ENCODE assay signal across 9 cellular contexts in genomic region chr6:33700391-33701050, GRCh38. TPM values are rescaled to one million over a fixed set of nuclear protein-coding genes. Genes with fewer than 3 reads are reported as not detected.
DNase-seq lines count a peak whose midpoint lies in the region; ATAC-seq, FAIRE-seq and TF ChIP-seq lines count a peak whose summit lies in the region.
"Had no signal": no experiment of that assay in that cellular context is flagged by ENCODE, and none has a peak within 500 bp of the region (broad histone marks: within the 10 kb centered on the region; RNA-seq: fewer than 3 reads in every experiment).

No MANE protein-coding gene starts in this region.

- dilution Hi-C loops in endothelial cell of umbilical vein (cut with MboI; ENCODE audit: extremely low pct_ligation_motif_present, low sequenced_read_pairs) = no loop called here

- H3K9ac ChIP-seq in HCT116 (ENCODE audit: low read length) (no peak overlapping the region), endothelial cell of umbilical vein (replicated peaks; ENCODE audit: extremely low read depth, insufficient read depth, low read length) (peak overlapping the region; percentile 20)

- H3K4me1 Mint-ChIP-seq in activated CD8-positive, alpha-beta T cell treated with anti-CD3 and anti-CD28 coated beads, Interleukin-2, amount 10 ng/mL, durations not matched to agents 7 days and 5 days (ENCODE audit: low read depth) = peaks cover 49% of the 10 kb centered on the region
- H3K4me1 Mint-ChIP-seq in natural killer cell = peaks cover 0 to 12% of the 10 kb centered on the region in 2 donors

- no peak for TF ChIP-seq POLR2A in HCT116 (IDR thresholded peaks at IDR 0.05; ENCODE audit: borderline replicate concordance, extremely low read depth, insufficient read depth, insufficient read length)
- TF ChIP-seq POLR2A in endothelial cell of umbilical vein (IDR thresholded peaks at IDR 0.05; ENCODE audit: low read depth, low read length) = no peak
- no peak for TF ChIP-seq POLR2A in stomach (IDR thresholded peaks at IDR 0.05)

- H3K4me1 ChIP-seq in HCT116 (ENCODE audit: control insufficient read depth in 1 of 2, insufficient read depth in 2 of 2, low read length in 2 of 2) (peaks cover 4 to 6% of the 10 kb centered on the region in 2 experiments; a peak in 3 of 4 replicates), endothelial cell of umbilical vein (ENCODE audit: control insufficient read depth, extremely low read depth, insufficient read depth, low read length) (peaks cover 45% of the 10 kb centered on the region), stomach (peaks cover 14 to 35% (median 27%) of the 10 kb centered on the region in 4 donors)

- TF ChIP-seq RAD21 in HCT116 (IDR thresholded peaks at IDR 0.05; ENCODE audit: low read depth) = peak; percentile 77

- H3K79me2 ChIP-seq in HCT116 (ENCODE audit: insufficient read depth, low read length) (peaks cover 10% of the 10 kb centered on the region; the same call in 1 of the 2 replicates), endothelial cell of umbilical vein (ENCODE audit: control insufficient read depth, insufficient read depth, low read length) (peaks cover 2% of the 10 kb centered on the region)

- RAD21 ChIA-PET in HCT116 (lab: Charles Lee; ENCODE audit: low non-redundant PET in 1 of 2, low total read pairs in 2 of 2, uncharacterized antibody in 2 of 2, unreplicated experiment in 2 of 2) = interaction anchor here in 1 of 2 experiments (0.6 kb wide), 1 partner anchor 50 kb away, joined by 3 read pairs; no protein-coding TSS in a partner anchor

- CTCF ChIA-PET in HCT116 (lab: Charles Lee) (interaction anchor here (1.0 to 2.5 kb wide), 10 partner anchors 9 to 118 kb away, joined by 3 to 12 read pairs (median 6); partner anchors contain the start of gene UQCC2), endothelial cell of umbilical vein (lab: Charles Lee) (interaction anchor here (0.6 to 2.3 kb wide), 29 partner anchors 9 to 543 kb away, joined by 3 to 97 read pairs (median 5); partner anchors contain the start of genes BAK1, ITPR3 and UQCC2)
- CTCF ChIA-PET in activated CD8-positive, alpha-beta T cell treated with anti-CD3 and anti-CD28 coated beads, Interleukin-2, amount 10 ng/mL, durations not matched to agents 7 days and 5 days (lab: Charles Lee) = interaction anchor here (0.6 to 2.7 kb wide), 36 partner anchors 10 to 270 kb away, joined by 3 to 51 read pairs (median 4); partner anchors contain the start of genes BAK1, ITPR3 and UQCC2

- no peak overlapping the region for H3K4me3 Mint-ChIP-seq in activated CD8-positive, alpha-beta T cell treated with anti-CD3 and anti-CD28 coated beads, Interleukin-2, amount 10 ng/mL, durations not matched to agents 7 days and 5 days
- no peak overlapping the region for H3K4me3 Mint-ChIP-seq in natural killer cell
- H3K4me3 Mint-ChIP-seq: activated naive CD4-positive, alpha-beta T cell treated with anti-CD3 and anti-CD28 coated beads, Interleukin-2, amount 50 U/mL, for 24 hours had no signal

- intact Hi-C loops in HCT116 (cut with micrococcal nuclease) (loop anchor here (1.0 kb wide), 2 partner anchors 110 to 115 kb away; no protein-coding TSS in a partner anchor), endothelial cell of umbilical vein (cut with micrococcal nuclease) (loop anchor here (1.0 to 2.0 kb wide), 4 partner anchors 27 to 115 kb away; no protein-coding TSS in a partner anchor), natural killer cell (cut with micrococcal nuclease) (loop anchor here (1.0 kb wide), 2 partner anchors 111 to 115 kb away; no protein-coding TSS in a partner anchor), stomach (cut with DNase I; ENCODE audit: low total_unique reads) (loop anchor here (5.0 kb wide), 1 partner anchor 113 kb away; no protein-coding TSS in a partner anchor)

- peak overlapping the region; percentile 40 for H3K27ac Mint-ChIP-seq in activated CD8-positive, alpha-beta T cell treated with anti-CD3 and anti-CD28 coated beads, Interleukin-2, amount 10 ng/mL, durations not matched to agents 7 days and 5 days
- H3K27ac Mint-ChIP-seq in natural killer cell = peak overlapping the region; percentile 54 to 58

- WGBS in stomach, 5 donors = 30 to 40% (median 33%) methylated on average over 10 of the region's 10 CpGs

- peak; percentile 86 for FAIRE-seq in endothelial cell of umbilical vein (lab: Jason Lieb, UNC)

- H4K20me1 ChIP-seq in HCT116 (ENCODE audit: insufficient read depth) = no peaks in the 10 kb centered on the region
- no peaks in the 10 kb centered on the region for H4K20me1 ChIP-seq in endothelial cell of umbilical vein (replicated peaks; ENCODE audit: control insufficient read depth, extremely low read depth, insufficient read depth, low read length)

- no peak overlapping the region for H3K4me2 ChIP-seq in HCT116 (ENCODE audit: low read length)
- no peak overlapping the region for H3K4me2 ChIP-seq in endothelial cell of umbilical vein (ENCODE audit: insufficient read depth, low read length)

- BruUV-seq in HCT116 (replicated peaks; lab: Mats Ljungman, UMichigan) (TSS peak; percentile 17), endothelial cell of umbilical vein (replicated peaks; lab: Mats Ljungman, UMichigan) (no TSS peak)

- no peak for TF ChIP-seq EP300 in stomach (IDR thresholded peaks at IDR 0.05)

- no peak overlapping the region for H2AFZ ChIP-seq in HCT116 (ENCODE audit: low read depth, low read length, poor library complexity, severe bottlenecking)
- H2AFZ ChIP-seq in endothelial cell of umbilical vein (ENCODE audit: low read depth, low read length) = no peak overlapping the region

- H3K36me3 ChIP-seq in HCT116 (ENCODE audit: control insufficient read depth in 1 of 2, insufficient read depth in 2 of 2, low read length in 2 of 2) = peaks cover 26 to 65% of the 10 kb centered on the region in 2 experiments
- peaks cover 0 to 2% of the 10 kb centered on the region in 2 experiments for H3K36me3 ChIP-seq in endothelial cell of umbilical vein (ENCODE audit: control insufficient read depth in 2 of 2, extremely low read depth in 1 of 2, insufficient read depth in 2 of 2, low read length in 2 of 2)
- peaks cover 19 to 58% (median 44%) of the 10 kb centered on the region in 4 donors for H3K36me3 ChIP-seq in stomach

- H3K9me3 ChIP-seq in HCT116 (ENCODE audit: control insufficient read depth in 1 of 2, insufficient read depth in 1 of 2, low read depth in 1 of 2, low read length in 2 of 2) (no peaks in the 10 kb centered on the region), endothelial cell of umbilical vein (replicated peaks; ENCODE audit: control insufficient read depth, insufficient read depth, low read length) (no peaks in the 10 kb centered on the region), stomach (no peaks in the 10 kb centered on the region)

- H3K4me3 ChIP-seq in HCT116 (replicated peaks in 1 of 2; ENCODE audit: low read depth in 1 of 2, low read length in 2 of 2) (no peak overlapping the region), endothelial cell of umbilical vein (replicated peaks in 1 of 3; ENCODE audit: insufficient read depth in 1 of 3, low read depth in 1 of 3, low read length in 3 of 3) (no peak overlapping the region), stomach (no peak overlapping the region)

- no peaks in the 10 kb centered on the region for H3K27me3 ChIP-seq in HCT116 (ENCODE audit: insufficient read depth, low read length)
- no peaks in the 10 kb centered on the region for H3K27me3 ChIP-seq in endothelial cell of umbilical vein (ENCODE audit: control insufficient read depth in 2 of 2, insufficient read depth in 2 of 2, low read length in 2 of 2)
- no peaks in the 10 kb centered on the region for H3K27me3 ChIP-seq in stomach

- H3K9me1 ChIP-seq in endothelial cell of umbilical vein (replicated peaks; ENCODE audit: control insufficient read depth, extremely low read depth, insufficient read depth, low read length) = no peaks in the 10 kb centered on the region

- H3K36me3 Mint-ChIP-seq in activated CD8-positive, alpha-beta T cell treated with anti-CD3 and anti-CD28 coated beads, Interleukin-2, amount 10 ng/mL, durations not matched to agents 7 days and 5 days (ENCODE audit: low read depth) = peaks cover 54% of the 10 kb centered on the region
- H3K36me3 Mint-ChIP-seq in natural killer cell = no peaks in the 10 kb centered on the region

- no peaks in the 10 kb centered on the region for H3K9me2 ChIP-seq in HCT116 (ENCODE audit: insufficient read depth)

- peak; percentile 79 to 89 (median 82) for TF ChIP-seq CTCF in HCT116 (IDR thresholded peaks at IDR 0.05 in 2 of 3, conservative IDR thresholded peaks at IDR 0.05 in 1 of 3; ENCODE audit: borderline replicate concordance in 1 of 3, insufficient read depth in 1 of 3, low read depth in 2 of 3, low read length in 2 of 3)
- TF ChIP-seq CTCF in endothelial cell of umbilical vein (IDR thresholded peaks at IDR 0.05; ENCODE audit: extremely low read depth in 1 of 2, insufficient read depth in 1 of 2, low read depth in 1 of 2, low read length in 2 of 2) = peak; percentile 79 to 92
- peak; percentile 70 for TF ChIP-seq CTCF in natural killer cell (IDR thresholded peaks at IDR 0.05)
- TF ChIP-seq CTCF in stomach (IDR thresholded peaks at IDR 0.05) = peak in 4 of 7 experiments; percentile 40 to 71 (median 60)

- ATAC-seq in HCT116 (peak; percentile 88), natural killer cell (peak; percentile 79 to 97 (median 84)), HG03460 (IDR thresholded peaks at IDR 0.05; ENCODE audit: unreplicated experiment) (no peak)
- ATAC-seq in activated CD8-positive, alpha-beta T cell treated with anti-CD3 and anti-CD28 coated beads, Interleukin-2, amount 10 ng/mL, durations not matched to agents 7 days and 5 days = peak; percentile 76

- no peaks in the 10 kb centered on the region for H3K9me3 Mint-ChIP-seq in activated CD8-positive, alpha-beta T cell treated with anti-CD3 and anti-CD28 coated beads, Interleukin-2, amount 10 ng/mL, durations not matched to agents 7 days and 5 days (ENCODE audit: insufficient read depth)
- no peaks in the 10 kb centered on the region for H3K9me3 Mint-ChIP-seq in natural killer cell
- H3K9me3 Mint-ChIP-seq: activated naive CD4-positive, alpha-beta T cell treated with anti-CD3 and anti-CD28 coated beads, Interleukin-2, amount 50 U/mL, for 24 hours had no signal

- H3K27ac ChIP-seq in HCT116 (ENCODE audit: low read depth, low read length) (no peak overlapping the region), endothelial cell of umbilical vein (ENCODE audit: insufficient read depth, low read depth, low read length) (peak overlapping the region; percentile 46), stomach (peak overlapping the region in 2 of 5 donors; percentile 12 to 36)

- POLR2A ChIA-PET in HCT116 (lab: Charles Lee) (interaction anchor here (0.7 kb wide), 1 partner anchor 11 kb away, joined by 4 read pairs; the partner anchor contains the start of gene UQCC2), endothelial cell of umbilical vein (lab: Charles Lee) (interaction anchor here (1.0 kb wide), 1 partner anchor 110 kb away, joined by 5 read pairs; no protein-coding TSS in a partner anchor)
- POLR2A ChIA-PET in activated CD8-positive, alpha-beta T cell treated with anti-CD3 and anti-CD28 coated beads, Interleukin-2, amount 10 ng/mL, durations not matched to agents 7 days and 5 days (lab: Charles Lee) = interaction anchor here (0.6 to 2.0 kb wide), 4 partner anchors 11 to 1965 kb away, joined by 3 to 7 read pairs (median 4); partner anchors contain the start of genes ITPR3 and UQCC2

- DNase-seq in DMS 273 treated with DMSO at 0.1 percent for 48 hours (lab: John Stamatoyannopoulos, UW) = peak; percentile 29
- DNase-seq in HCT116 (ENCODE audit: low read depth, low spot score) = peak; percentile 65
- peak; percentile 71 for DNase-seq in NCI-H510A (lab: John Stamatoyannopoulos, UW)
- peak; percentile 87 for DNase-seq in activated CD8-positive, alpha-beta T cell treated with anti-CD3 and anti-CD28 coated beads, Interleukin-2, amount 10 ng/mL, durations not matched to agents 7 days and 5 days
- DNase-seq in endothelial cell of umbilical vein (ENCODE audit: low read depth, low spot score) = peak; percentile 81
- peak; percentile 61 for DNase-seq in natural killer cell
- DNase-seq in stomach = peak; percentile 82

- no peaks in the 10 kb centered on the region for H3K27me3 Mint-ChIP-seq in activated CD8-positive, alpha-beta T cell treated with anti-CD3 and anti-CD28 coated beads, Interleukin-2, amount 10 ng/mL, durations not matched to agents 7 days and 5 days (ENCODE audit: low read depth)
- H3K27me3 Mint-ChIP-seq in natural killer cell (ENCODE audit: low read depth in 2 of 2) = no peaks in the 10 kb centered on the region
- H3K27me3 Mint-ChIP-seq: activated naive CD4-positive, alpha-beta T cell treated with anti-CD3 and anti-CD28 coated beads, Interleukin-2, amount 50 U/mL, for 24 hours had no signal

RNA-seq across cellular contexts. Expression of gene UQCC2, which starts 11.0 kb away (rescaled TPM):
- total RNA-seq in HCT116 (2021; ENCODE audit: unreplicated experiment) (95.1 TPM), endothelial cell of umbilical vein (91.5 and 95.3 TPM in 2 replicates), natural killer cell (10 to 100 TPM; 15.8 to 19.6 (median 16.5) TPM), stomach (10 to 100 TPM in 3 of 5 donors, 1 to 10 TPM in 2; 4.7 to 25.4 (median 15.4) TPM)
- polyA plus RNA-seq in HCT116 (2012) = 128 and 169 TPM in 2 replicates
- 10 to 100 TPM; 88.1 to 89.6 TPM for total RNA-seq in activated CD8-positive, alpha-beta T cell treated with anti-CD3 and anti-CD28 coated beads, Interleukin-2, amount 10 ng/mL, durations not matched to agents 7 days and 5 days
- polyA plus RNA-seq in endothelial cell of umbilical vein (46.3 and 52.1 TPM in 2 replicates), stomach (100 to 1,000 TPM in 1 of 3 donors, 10 to 100 TPM in 2; 83.1 to 109 (median 93.7) TPM)
- polyA plus RNA-seq in endothelial cell of umbilical vein (2011; cell fraction: cytosol; rRNA removed) = 52.0 and 53.8 TPM in 2 replicates
- polyA plus RNA-seq in endothelial cell of umbilical vein (2011; cell fraction: nucleus; rRNA removed) = 30.2 and 30.6 TPM in 2 replicates
- 115 and 117 TPM in 2 replicates for polyA plus RNA-seq in endothelial cell of umbilical vein (2012)
- 17.2 and 25.5 TPM in 2 replicates for polyA minus RNA-seq in endothelial cell of umbilical vein
- polyA minus RNA-seq in endothelial cell of umbilical vein (2011; cell fraction: cytosol; rRNA and poly(A)+ RNA removed) = 35.3 TPM
- polyA minus RNA-seq in endothelial cell of umbilical vein (2011; cell fraction: nucleus; rRNA and poly(A)+ RNA removed) = 6.7 and 8.2 TPM in 2 replicates

RNA-seq across cellular contexts. Expression of gene IP6K3, which starts 46.2 kb away (rescaled TPM):
- total RNA-seq in HCT116 (2021; ENCODE audit: unreplicated experiment) = not detected
- polyA plus RNA-seq in HCT116 (2012) = 0.02 TPM in 1 of 2 replicates, not detected in the other
- total RNA-seq in activated CD8-positive, alpha-beta T cell treated with anti-CD3 and anti-CD28 coated beads, Interleukin-2, amount 10 ng/mL, durations not matched to agents 7 days and 5 days = not detected
- total RNA-seq in endothelial cell of umbilical vein = not detected in 2 replicates
- not detected in 2 replicates for polyA plus RNA-seq in endothelial cell of umbilical vein
- polyA plus RNA-seq in endothelial cell of umbilical vein (2011; cell fraction: cytosol; rRNA removed) = not detected in 2 replicates
- polyA plus RNA-seq in endothelial cell of umbilical vein (2011; cell fraction: nucleus; rRNA removed) = not detected in 2 replicates
- polyA plus RNA-seq in endothelial cell of umbilical vein (2012) = not detected in 2 replicates
- polyA minus RNA-seq in endothelial cell of umbilical vein = not detected in 2 replicates
- polyA minus RNA-seq in endothelial cell of umbilical vein (2011; cell fraction: cytosol; rRNA and poly(A)+ RNA removed) = not detected
- not detected in 2 replicates for polyA minus RNA-seq in endothelial cell of umbilical vein (2011; cell fraction: nucleus; rRNA and poly(A)+ RNA removed)
- total RNA-seq in natural killer cell = not detected
- 10 to 100 TPM in 1 of 5 donors, 1 to 10 TPM in 1, under 1 TPM in 1, not detected in 2; 0.58 to 73.5 (median 1.1) TPM for total RNA-seq in stomach
- 1 to 10 TPM; 1.3 to 3.4 (median 2.5) TPM for polyA plus RNA-seq in stomach

Comparison
In these comparisons a context has a peak if more than half of its experiments do, and no peak if none do; other contexts are left out.
1. DNase-seq: peak in every context shown above with its lines; median percentile 87 in activated CD8-positive, alpha-beta T cell treated with anti-CD3 and anti-CD28 coated beads, Interleukin-2, amount 10 ng/mL, durations not matched to agents 7 days and 5 days; 82 in stomach; 81 in endothelial cell of umbilical vein; 71 in NCI-H510A; 65 in HCT116; 61 in natural killer cell; 29 in DMS 273 treated with DMSO at 0.1 percent for 48 hours.